ENCODE assay signal across 19 cellular contexts in genomic region chr20:25369529-25369928, GRCh38. TPM values are rescaled to one million over a fixed set of nuclear protein-coding genes. Genes with fewer than 3 reads are reported as not detected.
DNase-seq lines count a peak whose midpoint lies in the region; ATAC-seq and TF ChIP-seq lines count a peak whose summit lies in the region.
"Had no signal": no experiment of that assay in that cellular context is flagged by ENCODE, and none has a peak within 500 bp of the region (broad histone marks: within the 10 kb centered on the region; RNA-seq: fewer than 3 reads in every experiment).

No MANE protein-coding gene starts in this region.

- TF ChIP-seq CTCF in GM23338 (conservative IDR thresholded peaks at IDR 0.05; ENCODE audit: low read depth in 2 of 2) (no peak), thyroid gland (IDR thresholded peaks at IDR 0.05) (no peak)

- peaks cover 37% of the 10 kb centered on the region for H3K36me3 Mint-ChIP-seq in GM23338 (ENCODE audit: low read depth)

- H3K27ac ChIP-seq in GM23338 (ENCODE audit: low read depth), result no peak overlapping the region
- peak overlapping the region; percentile 30 for H3K27ac ChIP-seq in SJSA1
- H3K27ac ChIP-seq in thyroid gland, result peak overlapping the region; percentile 37 to 83 (median 42)
- H3K27ac ChIP-seq: C4-2B, Peyer's patch, SK-N-MC had no signal

- peaks cover 27% of the 10 kb centered on the region for H4K20me1 ChIP-seq in GM23338 (replicated peaks; ENCODE audit: insufficient read depth)

- H3K27me3 ChIP-seq in GM23338 (ENCODE audit: insufficient read depth) (no peaks in the 10 kb centered on the region), SJSA1 (replicated peaks) (no peaks in the 10 kb centered on the region), thyroid gland (no peaks in the 10 kb centered on the region)
- H3K27me3 ChIP-seq: Peyer's patch had no signal

- H3K4me3 ChIP-seq in GM23338 (no peak overlapping the region), SJSA1 (no peak overlapping the region), thyroid gland (replicated peaks in 1 of 3) (no peak overlapping the region)
- H3K4me3 ChIP-seq: Peyer's patch, SK-N-MC had no signal

- no peaks in the 10 kb centered on the region for H3K36me3 ChIP-seq in GM23338 (ENCODE audit: insufficient read depth)
- peaks cover 45% of the 10 kb centered on the region for H3K36me3 ChIP-seq in SJSA1
- no peaks in the 10 kb centered on the region for H3K36me3 ChIP-seq in thyroid gland
- H3K36me3 ChIP-seq: Peyer's patch had no signal

- H3K4me2 ChIP-seq in GM23338, result no peak overlapping the region

- H2AFZ ChIP-seq in GM23338, result no peak overlapping the region

- 0 out of 2 replicates have a peak overlapping the region, but pooled peaks have one; percentile 49 for H3K27ac Mint-ChIP-seq in GM23338

- 0 out of 2 replicates have a peak, but pooled peaks cover 7% of the 10 kb centered on the region for H3K9me2 ChIP-seq in GM23338 (ENCODE audit: insufficient read depth)

- TF ChIP-seq POLR2A in thyroid gland (IDR thresholded peaks at IDR 0.05), result no peak

- peaks cover 98% of the 10 kb centered on the region for H3K79me2 ChIP-seq in GM23338 (replicated peaks; ENCODE audit: insufficient read depth)

- peaks cover 3% of the 10 kb centered on the region for H3K27me3 Mint-ChIP-seq in GM23338 (ENCODE audit: insufficient read depth, low read depth, poor library complexity)

- H3K4me1 Mint-ChIP-seq in GM23338, result peaks cover 10% of the 10 kb centered on the region

- H3K4me1 ChIP-seq in GM23338 (ENCODE audit: insufficient read depth) (peaks cover 14% of the 10 kb centered on the region), SJSA1 (replicated peaks) (peaks cover 36% of the 10 kb centered on the region), thyroid gland (peaks cover 5 to 19% of the 10 kb centered on the region in 2 donors)
- H3K4me1 ChIP-seq: Peyer's patch had no signal

- peaks cover under 1% of the 10 kb centered on the region; the same call in 2 of the 3 replicates for H3K9me3 Mint-ChIP-seq in GM23338

- intact Hi-C loops in thyroid gland (cut with DNase I), result no loop called here

- 0 out of 2 replicates have a peak, but pooled peaks cover 10% of the 10 kb centered on the region for H3F3A ChIP-seq in GM23338 (replicated peaks; ENCODE audit: low read depth)

- no peak for DNase-seq in GM23338 (ENCODE audit: low spot score)
- peak in 1 of 2 experiments; percentile 72 for DNase-seq in SJSA1 (ENCODE audit: low read depth in 1 of 2, low spot score in 2 of 2)
- DNase-seq in kidney tubule cell (ENCODE audit: low spot score), result peak; percentile 77
- DNase-seq in thyroid gland, result peak; percentile 40 to 65
- DNase-seq in NCI-H2171 (lab: John Stamatoyannopoulos, UW), result no peak
- DNase-seq in activated T-cell treated with anti-CD3 and anti-CD28 coated beads, Interleukin-2, amount 50 U/mL, for 48 hours, result no peak
- no peak for DNase-seq in AG20443 (ENCODE audit: low spot score)
- DNase-seq: DMS79 treated with DMSO at 0.1 percent for 48 hours; Karpas-422; NCI-H1105; NCI-H1694; NCI-H2081 treated with DMSO at 0.1 percent for 48 hours; NCI-H510A; NCI-H748 treated with DMSO at 0.1 percent for 48 hours; NK-92 treated with Interleukin-12 subunit alpha and Interleukin-12 subunit beta, amount 100 ng/mL, for 24 hours; Peyer's patch had no signal

- no peak overlapping the region for H3K4me3 Mint-ChIP-seq in GM23338

- peak; percentile 42; the same call in 1 of the 3 replicates for ATAC-seq in GM23338
- ATAC-seq: Right ventricle myocardium inferior had no signal

- peaks cover 13% of the 10 kb centered on the region for H3K9me3 ChIP-seq in SJSA1 (replicated peaks)
- no peaks in the 10 kb centered on the region for H3K9me3 ChIP-seq in thyroid gland
- H3K9me3 ChIP-seq: Peyer's patch had no signal

- WGBS in thyroid gland, 2 donors, result 39 to 57% methylated on average over 8 of the region's 8 CpGs

TF ChIP-seq in GM23338, 12 proteins besides CTCF, POLR2A, EP300 and RAD21 (continues in another document):
- no peak for TF ChIP-seq ETS1 (IDR thresholded peaks at IDR 0.05)
- no peak for TF ChIP-seq JUNB (IDR thresholded peaks at IDR 0.05; ENCODE audit: unreplicated experiment)
- TF ChIP-seq EZH2phosphoT487 (IDR thresholded peaks at IDR 0.05; ENCODE audit: unreplicated experiment), result no peak
- no peak for TF ChIP-seq ZNF331 (CRISPR knock-in tag; IDR thresholded peaks at IDR 0.05; ENCODE audit: low read depth)
- TF ChIP-seq NANOG (IDR thresholded peaks at IDR 0.05; ENCODE audit: borderline replicate concordance), result no peak
- TF ChIP-seq REST (IDR thresholded peaks at IDR 0.05; ENCODE audit: unreplicated experiment), result no peak
- no peak for TF ChIP-seq POLR2AphosphoS5 (IDR thresholded peaks at IDR 0.05; ENCODE audit: low read depth)
- TF ChIP-seq CREB1 (CRISPR knock-in tag; IDR thresholded peaks at IDR 0.05; ENCODE audit: low read depth), result no peak
- no peak for TF ChIP-seq ZNF114 (CRISPR knock-in tag; IDR thresholded peaks at IDR 0.05)

RNA-seq across cellular contexts. Expression of gene ABHD12, which starts 21.1 kb away (rescaled TPM):
- total RNA-seq in GM23338 (2014; rRNA removed; shearing (Covaris generic)), result 57.8 and 63.8 TPM in 2 replicates
- polyA plus RNA-seq in GM23338 (2016; fragmentation: Nextera tagmentation; extraction: Ambion mirVana), result 40.2 and 40.8 TPM in 2 replicates
- 70.9 and 117 TPM in 2 replicates for total RNA-seq in SJSA1 (2014; rRNA removed; shearing (Covaris generic))
- total RNA-seq in thyroid gland, result 100 to 1,000 TPM; 103 to 212 (median 179) TPM

RNA-seq across cellular contexts. Expression of gene GINS1, which starts 37.9 kb away (rescaled TPM):
- 62.5 and 65.4 TPM in 2 replicates for total RNA-seq in GM23338 (2014; rRNA removed; shearing (Covaris generic))
- 31.7 and 32.0 TPM in 2 replicates for polyA plus RNA-seq in GM23338 (2016; fragmentation: Nextera tagmentation; extraction: Ambion mirVana)
- 42.5 and 49.5 TPM in 2 replicates for total RNA-seq in SJSA1 (2014; rRNA removed; shearing (Covaris generic))
- total RNA-seq in thyroid gland, result 1 to 10 TPM in 1 of 4 donors, under 1 TPM in 2, not detected in 1; 0.44 to 1.5 (median 0.89) TPM

Comparison
In these comparisons a context has a peak if more than half of its experiments do, and no peak if none do; other contexts are left out.
1. DNase-seq: peak in kidney tubule cell (single experiment) and thyroid gland (2 of 2); none in GM23338 (single experiment), NCI-H2171 (single experiment), activated T-cell treated with anti-CD3 and anti-CD28 coated beads, Interleukin-2, amount 50 U/mL, for 48 hours (0 of 2) and AG20443 (single experiment).
2. RNA of gene GINS1, which starts 37.9 kb away (total RNA-seq): 62.5 to 65.4 TPM in GM23338 and 42.5 to 49.5 TPM in SJSA1; 0.44 to 1.5 TPM in thyroid gland; every median in the first group is over 10 times any median in the second.